ENCODE assay signal across 18 cellular contexts in genomic region chr13:84590663-84591062, GRCh38.
A peak's percentile ranks its signal among the peaks of the same experiment; 100 is the strongest.
DNase-seq lines count a peak whose midpoint lies in the region; ATAC-seq, FAIRE-seq and TF ChIP-seq lines count a peak whose summit lies in the region.
"Had no signal": no experiment of that assay in that cellular context is flagged by ENCODE, and none has a peak within 500 bp of the region (broad histone marks: within the 10 kb centered on the region; RNA-seq: fewer than 3 reads in every experiment).

No MANE protein-coding gene starts in this region.

- DNase-seq in GM23338 (ENCODE audit: low spot score) (peak; percentile 32), H1 (ENCODE audit: low read depth in 1 of 2, low spot score in 2 of 2) (no peak), mesendoderm (peak; percentile 90), glutamatergic neuron (no peak), cerebellar nuclear complex (lab: John Stamatoyannopoulos, UW) (no peak), hepatic stellate cell (ENCODE audit: low spot score) (no peak)
- DNase-seq: C1 segment of cervical spinal cord; CD4-positive, alpha-beta memory T cell; COR-L47; DMS153; DND-41; HFFc6 had no signal

- no peaks in the 10 kb centered on the region for H3K27me3 Mint-ChIP-seq in GM23338 (ENCODE audit: insufficient read depth, low read depth, poor library complexity)
- H3K27me3 Mint-ChIP-seq in glutamatergic neuron (ENCODE audit: unreplicated experiment), result no peaks in the 10 kb centered on the region
- H3K27me3 Mint-ChIP-seq: CD4-positive, alpha-beta memory T cell had no signal

- no peaks in the 10 kb centered on the region for H3K79me2 ChIP-seq in GM23338 (replicated peaks; ENCODE audit: insufficient read depth)
- no peaks in the 10 kb centered on the region for H3K79me2 ChIP-seq in H1 (ENCODE audit: control insufficient read depth in 1 of 2, insufficient read depth in 2 of 2, low read length in 2 of 2)
- no peaks in the 10 kb centered on the region for H3K79me2 ChIP-seq in mesendoderm (ENCODE audit: control insufficient read depth, insufficient read depth, low read length)

- H4K91ac ChIP-seq in H1 (replicated peaks; ENCODE audit: insufficient read length, low read length), result no peak overlapping the region

- no peak overlapping the region for H2BK15ac ChIP-seq in H1 (ENCODE audit: low read length)
- no peak overlapping the region for H2BK15ac ChIP-seq in mesendoderm (replicated peaks; ENCODE audit: low read depth)

- H4K8ac ChIP-seq in H1 (ENCODE audit: extremely low read depth, insufficient read depth, low read length) (no peak overlapping the region), mesendoderm (ENCODE audit: low read depth, low read length) (no peak overlapping the region)

- H2BK5ac ChIP-seq in H1 (ENCODE audit: low read depth, low read length) (no peak overlapping the region), mesendoderm (ENCODE audit: low read length) (no peak overlapping the region)

- H3K18ac ChIP-seq in H1 (ENCODE audit: extremely low read depth, low read length), result no peak overlapping the region
- H3K18ac ChIP-seq in mesendoderm (ENCODE audit: low read length), result no peak overlapping the region

- H3K79me1 ChIP-seq in H1 (ENCODE audit: low read depth, low read length) (no peaks in the 10 kb centered on the region), mesendoderm (ENCODE audit: low read length) (no peaks in the 10 kb centered on the region)

- no peak overlapping the region for H4K5ac ChIP-seq in H1 (ENCODE audit: insufficient read length, low read depth, low read length)
- no peak overlapping the region for H4K5ac ChIP-seq in mesendoderm (ENCODE audit: low read length)

- H3K27ac Mint-ChIP-seq in GM23338 (0 out of 2 replicates have a peak overlapping the region, but pooled peaks have one; percentile 2), glutamatergic neuron (ENCODE audit: unreplicated experiment) (no peak overlapping the region)
- H3K27ac Mint-ChIP-seq: CD4-positive, alpha-beta memory T cell; HFFc6 had no signal

- no peak overlapping the region for H2BK12ac ChIP-seq in H1 (ENCODE audit: low read depth, low read length)

- H3K9me3 Mint-ChIP-seq in GM23338 (no peaks in the 10 kb centered on the region), glutamatergic neuron (ENCODE audit: unreplicated experiment) (no peaks in the 10 kb centered on the region)
- H3K9me3 Mint-ChIP-seq: HFFc6 had no signal

- 0 out of 2 replicates have a peak overlapping the region, but pooled peaks have one; percentile 12 for H3K27ac ChIP-seq in GM23338 (ENCODE audit: low read depth)
- peak overlapping the region; percentile 63; the same call in 1 of the 2 replicates for H3K27ac ChIP-seq in HUES6 (ENCODE audit: low read depth, low read length)
- H3K27ac ChIP-seq in H1 (ENCODE audit: low read depth, low read length), result no peak overlapping the region
- H3K27ac ChIP-seq in mesendoderm (ENCODE audit: low read depth, low read length), result peak overlapping the region; percentile 81
- H3K27ac ChIP-seq: 22Rv1 had no signal

- no peak for TF ChIP-seq RAD21 in H1 (IDR thresholded peaks at IDR 0.05 in 1 of 2, conservative IDR thresholded peaks at IDR 0.05 in 1 of 2; ENCODE audit: low read depth in 2 of 2, low read length in 2 of 2)

- no peak for TF ChIP-seq EP300 in H1 (IDR thresholded peaks at IDR 0.05; ENCODE audit: borderline replicate concordance in 1 of 2, low read depth in 2 of 2, low read length in 2 of 2)

- H3K4me1 ChIP-seq in GM23338 (ENCODE audit: insufficient read depth) (peaks cover 31% of the 10 kb centered on the region), HUES6 (ENCODE audit: control insufficient read depth, insufficient read depth, low read length) (peaks cover 27% of the 10 kb centered on the region), H1 (replicated peaks in 1 of 4; ENCODE audit: control insufficient read depth in 3 of 4, insufficient read depth in 4 of 4, low read length in 3 of 4) (peaks cover 0 to 14% (median 2%) of the 10 kb centered on the region in 4 experiments; a peak in 2 of 7 replicates), mesendoderm (ENCODE audit: control insufficient read depth, low read depth, low read length) (no peaks in the 10 kb centered on the region)
- H3K4me1 ChIP-seq: HAP-1 had no signal

- TF ChIP-seq POLR2A in H1 (IDR thresholded peaks at IDR 0.05; ENCODE audit: control extremely low read depth in 1 of 2, low read depth in 2 of 2, low read length in 2 of 2), result no peak

- POLR2A ChIA-PET in H1 (lab: Charles Lee; ENCODE audit: partially characterized antibody), result no interaction called here

- CTCF ChIA-PET in H1 (lab: Charles Lee; ENCODE audit: partially characterized antibody), result no interaction called here

- H2BK20ac ChIP-seq in H1 (ENCODE audit: low read length), result no peak overlapping the region

- H2BK120ac ChIP-seq in H1 (replicated peaks; ENCODE audit: low read depth, low read length) (no peak overlapping the region), mesendoderm (ENCODE audit: low read depth, low read length) (no peak overlapping the region)

- no peak overlapping the region for H3K14ac ChIP-seq in H1 (ENCODE audit: insufficient read length)

- no peak overlapping the region for H2AK5ac ChIP-seq in H1 (ENCODE audit: low read depth, low read length)
- no peak overlapping the region for H2AK5ac ChIP-seq in mesendoderm (ENCODE audit: low read length)

- no peak overlapping the region for H3K4ac ChIP-seq in H1 (replicated peaks; ENCODE audit: insufficient read length, low read depth, low read length)
- no peak overlapping the region for H3K4ac ChIP-seq in mesendoderm (ENCODE audit: low read depth, low read length)

- H2AFZ ChIP-seq in GM23338 (no peak overlapping the region), H1 (ENCODE audit: low read length) (no peak overlapping the region)

- H3K4me1 Mint-ChIP-seq in GM23338, result peaks cover 26% of the 10 kb centered on the region
- no peaks in the 10 kb centered on the region for H3K4me1 Mint-ChIP-seq in glutamatergic neuron (ENCODE audit: low read depth, unreplicated experiment)
- H3K4me1 Mint-ChIP-seq: CD4-positive, alpha-beta memory T cell had no signal

- no peaks in the 10 kb centered on the region for H3K36me3 Mint-ChIP-seq in GM23338 (ENCODE audit: low read depth)
- no peaks in the 10 kb centered on the region for H3K36me3 Mint-ChIP-seq in glutamatergic neuron (ENCODE audit: unreplicated experiment)
- H3K36me3 Mint-ChIP-seq: CD4-positive, alpha-beta memory T cell had no signal

- H3K4me3 ChIP-seq in GM23338 (0 out of 2 replicates have a peak overlapping the region, but pooled peaks have one; percentile 19), HUES6 (ENCODE audit: low read depth, low read length) (no peak overlapping the region), H1 (ENCODE audit: extremely low read depth in 1 of 4, insufficient read depth in 2 of 4, low read depth in 3 of 4, low read length in 4 of 4) (no peak overlapping the region), mesendoderm (ENCODE audit: low read length) (no peak overlapping the region)
- H3K4me3 ChIP-seq: HAP-1 had no signal

- no peak for TF ChIP-seq CTCF in GM23338 (conservative IDR thresholded peaks at IDR 0.05; ENCODE audit: low read depth in 2 of 2)
- no peak for TF ChIP-seq CTCF in H1 (IDR thresholded peaks at IDR 0.05; ENCODE audit: control extremely low read depth in 1 of 3, insufficient read depth in 1 of 3, low read depth in 1 of 3, low read length in 3 of 3)
- no peak for TF ChIP-seq CTCF in glutamatergic neuron (IDR thresholded peaks at IDR 0.05; ENCODE audit: partially characterized antibody, unreplicated experiment)

- H3K9me3 ChIP-seq in HUES6 (ENCODE audit: control insufficient read depth, insufficient read depth, low read depth, low read length) (no peaks in the 10 kb centered on the region), H1 (ENCODE audit: insufficient read depth in 2 of 2, low read depth in 1 of 2, low read length in 1 of 2) (no peaks in the 10 kb centered on the region)
- H3K9me3 ChIP-seq: HAP-1 had no signal

- H3K36me3 ChIP-seq in GM23338 (ENCODE audit: insufficient read depth), result no peaks in the 10 kb centered on the region
- no peaks in the 10 kb centered on the region for H3K36me3 ChIP-seq in HUES6 (ENCODE audit: control insufficient read depth, insufficient read depth, low read length)
- no peaks in the 10 kb centered on the region for H3K36me3 ChIP-seq in H1 (ENCODE audit: control insufficient read depth in 2 of 4, insufficient read depth in 4 of 4, low read length in 3 of 4)
- H3K36me3 ChIP-seq in mesendoderm (ENCODE audit: control insufficient read depth, insufficient read depth, low read length), result no peaks in the 10 kb centered on the region
- H3K36me3 ChIP-seq: HAP-1 had no signal

- H3F3A ChIP-seq in GM23338 (replicated peaks; ENCODE audit: low read depth), result no peaks in the 10 kb centered on the region

- H3K56ac ChIP-seq in H1 (replicated peaks; ENCODE audit: insufficient read length, low read depth, low read length) (no peak overlapping the region), mesendoderm (ENCODE audit: low read length) (no peak overlapping the region)

- no peaks in the 10 kb centered on the region for H3K9me2 ChIP-seq in GM23338 (ENCODE audit: insufficient read depth)

- H3K4me3 Mint-ChIP-seq in GM23338 (0 out of 3 replicates have a peak overlapping the region, but pooled peaks have one; percentile 29), glutamatergic neuron (ENCODE audit: unreplicated experiment) (no peak overlapping the region)
- H3K4me3 Mint-ChIP-seq: CD4-positive, alpha-beta memory T cell; HFFc6 had no signal

- peak; percentile 45; the same call in 2 of the 3 replicates for ATAC-seq in GM23338

- no peak for FAIRE-seq in H1 (lab: Jason Lieb, UNC)
- FAIRE-seq: A204.1, G401.6, GM12892 had no signal

- H4K20me1 ChIP-seq in GM23338 (replicated peaks; ENCODE audit: insufficient read depth) (no peaks in the 10 kb centered on the region), H1 (replicated peaks in 1 of 2; ENCODE audit: control insufficient read depth in 1 of 2, insufficient read depth in 2 of 2, low read length in 2 of 2) (no peaks in the 10 kb centered on the region)

- H3K23ac ChIP-seq in H1 (ENCODE audit: insufficient read length), result no peak overlapping the region
- H3K23ac ChIP-seq in mesendoderm (ENCODE audit: low read length), result no peak overlapping the region

- H3K27me3 ChIP-seq in GM23338 (ENCODE audit: insufficient read depth) (no peaks in the 10 kb centered on the region), HUES6 (ENCODE audit: control insufficient read depth, insufficient read depth, low read length) (no peaks in the 10 kb centered on the region), H1 (replicated peaks in 1 of 4; ENCODE audit: control insufficient read depth in 3 of 4, extremely low read depth in 1 of 4, insufficient read depth in 3 of 4, low read length in 3 of 4) (no peaks in the 10 kb centered on the region), mesendoderm (ENCODE audit: insufficient read depth, low read length, poor library complexity) (no peaks in the 10 kb centered on the region)

- H3K23me2 ChIP-seq in H1 (ENCODE audit: low read depth, low read length), result no peaks in the 10 kb centered on the region

- 32% methylated on average over 2 of the region's 2 CpGs; no CpG with 5 or more reads in 1 of the 2 experiments for WGBS in H1 (ENCODE audit: extremely low coverage in 1 of 2, insufficient coverage in 1 of 2, insufficient read length in 1 of 2, insufficient replicate concordance in 2 of 2, low coverage in 1 of 2, low lambda C conversion rate in 2 of 2, missing lambda C conversion rate in 1 of 2), 2 experiments
- no CpG with 5 or more reads among the region's 2 CpGs for WGBS in mesendoderm (ENCODE audit: extremely low coverage, insufficient coverage, low lambda C conversion rate)

- H3K9ac ChIP-seq in HUES6 (ENCODE audit: low read length), result no peak overlapping the region
- no peak overlapping the region for H3K9ac ChIP-seq in H1 (replicated peaks in 1 of 4; ENCODE audit: extremely low read depth in 1 of 4, low read depth in 3 of 4, low read length in 3 of 4)
- H3K9ac ChIP-seq in mesendoderm (ENCODE audit: low read length), result no peak overlapping the region

- peak overlapping the region; percentile 59 for H3K4me2 ChIP-seq in GM23338
- H3K4me2 ChIP-seq in H1 (ENCODE audit: insufficient read depth in 1 of 2, low read depth in 2 of 2, low read length in 2 of 2), result peak overlapping the region in 1 of 2 experiments; percentile 39; a peak in 1 of 4 replicates
- H3K4me2 ChIP-seq in mesendoderm (ENCODE audit: low read length), result no peak overlapping the region

Comparison
In these comparisons a context has a peak if more than half of its experiments do, and no peak if none do; other contexts are left out.
1. DNase-seq: peak in GM23338 (single experiment) and mesendoderm (single experiment); none in H1 (0 of 2), glutamatergic neuron (single experiment), cerebellar nuclear complex (0 of 2) and hepatic stellate cell (single experiment).